ENCODE assay signal across 14 cellular contexts in genomic region chr16:48561960-48562393, GRCh38. TPM values are rescaled to one million over a fixed set of nuclear protein-coding genes. Genes with fewer than 3 reads are reported as not detected.
DNase-seq lines count a peak whose midpoint lies in the region; ATAC-seq, FAIRE-seq and TF ChIP-seq lines count a peak whose summit lies in the region.
"Had no signal": no experiment of that assay in that cellular context is flagged by ENCODE, and none has a peak within 500 bp of the region (broad histone marks: within the 10 kb centered on the region; RNA-seq: fewer than 3 reads in every experiment).

No MANE protein-coding gene starts in this region.

- FAIRE-seq in astrocyte (lab: Jason Lieb, UNC) = no peak
- FAIRE-seq in HepG2 (lab: Jason Lieb, UNC) = peak; percentile 95
- FAIRE-seq: bronchial epithelial cell had no signal

- peaks cover 60% of the 10 kb centered on the region for H3K79me2 ChIP-seq in astrocyte (ENCODE audit: insufficient read depth, low read length)
- peaks cover 29% of the 10 kb centered on the region for H3K79me2 ChIP-seq in HepG2 (ENCODE audit: insufficient read depth, low read length)

- peaks cover 50% of the 10 kb centered on the region for H4K20me1 ChIP-seq in astrocyte (ENCODE audit: insufficient read depth, low read length)
- peaks cover 17% of the 10 kb centered on the region for H4K20me1 ChIP-seq in HepG2 (ENCODE audit: insufficient read depth, low read length)

- no peak for TF ChIP-seq RAD21 in HepG2 (CRISPR knock-in tag; IDR thresholded peaks at IDR 0.05)

- TF ChIP-seq EP300 in HepG2 (IDR thresholded peaks at IDR 0.05; ENCODE audit: low read depth in 2 of 2, low read length in 2 of 2) (peak in 1 of 2 experiments; percentile 66; a peak in 2 of 4 replicates), HepG2 (CRISPR knock-in tag; IDR thresholded peaks at IDR 0.05; ENCODE audit: borderline replicate concordance) (peak; percentile 34; the same call in 1 of the 2 replicates)

- CTCF ChIA-PET in HepG2 (lab: Yijun Ruan, JAX; ENCODE audit: low intra/inter-chr PET ratio, low total read pairs) = no interaction called here

- H2AFZ ChIP-seq in astrocyte (ENCODE audit: low read depth, low read length) = no peak overlapping the region
- no peak overlapping the region for H2AFZ ChIP-seq in HepG2 (ENCODE audit: low read length)

- H3K9ac ChIP-seq in astrocyte (ENCODE audit: low read length) (no peak overlapping the region), HepG2 (ENCODE audit: insufficient read depth, low read depth, low read length) (no peak overlapping the region)

- in situ Hi-C loops in HepG2 (cut with HindIII; ENCODE audit: extremely low pct_ligation_motif_present, low pct_unique_long_range_greater_than_20kb) = no loop called here

- peaks cover 58% of the 10 kb centered on the region for H3K36me3 Mint-ChIP-seq in activated T-cell treated with anti-CD3 and anti-CD28 coated beads, Interleukin-2, amount 50 U/mL, for 24 hours (ENCODE audit: low read depth)
- peaks cover 25% of the 10 kb centered on the region for H3K36me3 Mint-ChIP-seq in activated T-cell treated with anti-CD3 and anti-CD28 coated beads, Interleukin-2, amount 50 U/mL, for 4 hours (ENCODE audit: insufficient read depth)
- peaks cover 14% of the 10 kb centered on the region for H3K36me3 Mint-ChIP-seq in astrocyte (ENCODE audit: low read depth, unreplicated experiment)

- no peak for DNase-seq in activated T-cell treated with anti-CD3 and anti-CD28 coated beads, Interleukin-2, amount 50 U/mL, for 24 hours
- no peak for DNase-seq in activated T-cell treated with anti-CD3 and anti-CD28 coated beads, Interleukin-2, amount 50 U/mL, for 4 hours
- DNase-seq in astrocyte (ENCODE audit: low read depth) (peak; percentile 53), HepG2 (ENCODE audit: low spot score) (peak; percentile 86), stromal cell of bone marrow (ENCODE audit: low read depth) (peak; percentile 23), NCI-H446 treated with DMSO at 0.1 percent for 48 hours (lab: John Stamatoyannopoulos, UW) (no peak)
- no peak for DNase-seq in stimulated activated naive CD4-positive, alpha-beta T cell (lab: John Stamatoyannopoulos, UW)
- DNase-seq: ACHN; heart right ventricle; NCI-H748 treated with DMSO at 0.1 percent for 48 hours; stimulated activated CD4-positive, alpha-beta T cell treated with anti-CD3 and anti-CD28 coated beads, Interleukin-1b, Interleukin-23, amount 100 ng/mL, for 48 hours had no signal

- peaks cover 13% of the 10 kb centered on the region for H3K4me1 ChIP-seq in astrocyte (ENCODE audit: insufficient read depth, low read length)
- H3K4me1 ChIP-seq in HepG2 (ENCODE audit: insufficient read depth, low read length) = peaks cover 46% of the 10 kb centered on the region

- TF ChIP-seq CTCF in astrocyte (IDR thresholded peaks at IDR 0.05; ENCODE audit: insufficient read depth, low read depth, low read length) (no peak), HepG2 (CRISPR knock-in tag; IDR thresholded peaks at IDR 0.05) (no peak)

- ATAC-seq in activated T-cell treated with anti-CD3 and anti-CD28 coated beads, Interleukin-2, amount 50 U/mL, for 4 hours = no peak
- ATAC-seq in HepG2 = peak; percentile 94
- ATAC-seq in HG02678 (IDR thresholded peaks at IDR 0.05; ENCODE audit: unreplicated experiment) = no peak

- H3K9me3 ChIP-seq in astrocyte (ENCODE audit: insufficient read depth, low read depth, low read length) = no peaks in the 10 kb centered on the region
- peaks cover 11% of the 10 kb centered on the region; the same call in 1 of the 2 replicates for H3K9me3 ChIP-seq in HepG2 (ENCODE audit: low read length)

- H3K36me3 ChIP-seq in astrocyte (ENCODE audit: insufficient read depth, low read length) (peaks cover 7% of the 10 kb centered on the region), HepG2 (replicated peaks in 1 of 2; ENCODE audit: control insufficient read depth in 1 of 2, insufficient read depth in 2 of 2, low read length in 2 of 2) (peaks cover 7 to 23% of the 10 kb centered on the region in 2 experiments)

- peak overlapping the region; percentile 58 for H3K27ac Mint-ChIP-seq in activated T-cell treated with anti-CD3 and anti-CD28 coated beads, Interleukin-2, amount 50 U/mL, for 24 hours
- peak overlapping the region; percentile 37 for H3K27ac Mint-ChIP-seq in astrocyte (ENCODE audit: unreplicated experiment)

- no peak overlapping the region for H3K4me2 ChIP-seq in astrocyte (ENCODE audit: low read length)
- H3K4me2 ChIP-seq in HepG2 (ENCODE audit: low read depth, low read length) = peak overlapping the region; percentile 2

- no peaks in the 10 kb centered on the region for H3K27me3 Mint-ChIP-seq in activated T-cell treated with anti-CD3 and anti-CD28 coated beads, Interleukin-2, amount 50 U/mL, for 24 hours
- no peaks in the 10 kb centered on the region for H3K27me3 Mint-ChIP-seq in activated T-cell treated with anti-CD3 and anti-CD28 coated beads, Interleukin-2, amount 50 U/mL, for 4 hours (ENCODE audit: low read depth)
- H3K27me3 Mint-ChIP-seq in astrocyte (ENCODE audit: low read depth, unreplicated experiment) = no peaks in the 10 kb centered on the region

- H3K4me3 Mint-ChIP-seq in activated T-cell treated with anti-CD3 and anti-CD28 coated beads, Interleukin-2, amount 50 U/mL, for 24 hours = no peak overlapping the region
- no peak overlapping the region for H3K4me3 Mint-ChIP-seq in activated T-cell treated with anti-CD3 and anti-CD28 coated beads, Interleukin-2, amount 50 U/mL, for 4 hours
- no peak overlapping the region for H3K4me3 Mint-ChIP-seq in astrocyte (ENCODE audit: unreplicated experiment)

- no peak for TF ChIP-seq POLR2A in HepG2 (IDR thresholded peaks at IDR 0.05; ENCODE audit: insufficient read depth in 1 of 2, low read depth in 2 of 2, low read length in 2 of 2)

- H3K27me3 ChIP-seq in astrocyte (ENCODE audit: insufficient read depth, low read length) = no peaks in the 10 kb centered on the region
- no peaks in the 10 kb centered on the region for H3K27me3 ChIP-seq in HepG2 (ENCODE audit: control insufficient read depth in 1 of 2, insufficient read depth in 2 of 2, low read length in 2 of 2)
- H3K27me3 ChIP-seq: heart right ventricle had no signal

- no peaks in the 10 kb centered on the region for H3K9me3 Mint-ChIP-seq in activated T-cell treated with anti-CD3 and anti-CD28 coated beads, Interleukin-2, amount 50 U/mL, for 24 hours
- H3K9me3 Mint-ChIP-seq in activated T-cell treated with anti-CD3 and anti-CD28 coated beads, Interleukin-2, amount 50 U/mL, for 4 hours = no peaks in the 10 kb centered on the region
- H3K9me3 Mint-ChIP-seq in astrocyte (ENCODE audit: unreplicated experiment) = no peaks in the 10 kb centered on the region

- H3K4me1 Mint-ChIP-seq in activated T-cell treated with anti-CD3 and anti-CD28 coated beads, Interleukin-2, amount 50 U/mL, for 24 hours (ENCODE audit: low read depth) = peaks cover 86% of the 10 kb centered on the region
- H3K4me1 Mint-ChIP-seq in activated T-cell treated with anti-CD3 and anti-CD28 coated beads, Interleukin-2, amount 50 U/mL, for 4 hours (ENCODE audit: low read depth) = peaks cover 78% of the 10 kb centered on the region
- peaks cover 31% of the 10 kb centered on the region for H3K4me1 Mint-ChIP-seq in astrocyte (ENCODE audit: low read depth, unreplicated experiment)

- H3K27ac ChIP-seq in astrocyte (ENCODE audit: low read depth, low read length) (no peak overlapping the region), HepG2 (ENCODE audit: extremely low read length, insufficient read depth, low read length) (peak overlapping the region; percentile 57)
- H3K27ac ChIP-seq: SK-N-MC had no signal

- no peak overlapping the region for H3K4me3 ChIP-seq in astrocyte (ENCODE audit: insufficient read depth, low read depth, low read length)
- no peak overlapping the region for H3K4me3 ChIP-seq in HepG2 (replicated peaks in 1 of 3; ENCODE audit: insufficient read depth in 1 of 3, low read depth in 2 of 3, low read length in 3 of 3)
- H3K4me3 ChIP-seq: heart right ventricle, SK-N-MC had no signal

- BruUV-seq in HepG2 (replicated peaks; lab: Mats Ljungman, UMichigan) = no TSS peak

- intact Hi-C loops in HepG2 (cut with micrococcal nuclease; ENCODE audit: unreplicated experiment) = loop anchor here (5.0 kb wide), 1 partner anchor 50 kb away; the partner anchor contains the start of gene N4BP1

- POLR2A ChIA-PET in HepG2 (lab: Yijun Ruan, JAX) = no interaction called here

TF ChIP-seq in HepG2, 621 proteins besides CTCF, POLR2A, EP300 and RAD21 (continues in another document):
- TF ChIP-seq NFIC (IDR thresholded peaks at IDR 0.05; ENCODE audit: low read length) = peak; percentile 52; the same call in 1 of the 2 replicates

RNA-seq across cellular contexts. Expression of gene N4BP1, which starts 48.0 kb away (rescaled TPM):
- total RNA-seq in activated T-cell treated with anti-CD3 and anti-CD28 coated beads, Interleukin-2, amount 50 U/mL, for 4 hours = 10 to 100 TPM; 22.7 to 30.9 (median 30.7) TPM
- total RNA-seq in astrocyte (53.7 and 57.4 TPM in 2 replicates), HepG2 (2016; rRNA removed; fragmentation: Illumina TruSeq; extraction: Trizol) (43.9 and 46.5 TPM in 2 replicates)
- 30.7 and 33.0 TPM in 2 replicates for total RNA-seq in HepG2 (2016; cell fraction: cytosol; rRNA removed; fragmentation: Illumina TruSeq; extraction: Trizol; ENCODE audit: low read depth)
- 41.9 and 43.3 TPM in 2 replicates for total RNA-seq in HepG2 (2016; cell fraction: insoluble cytoplasmic fraction; rRNA removed; fragmentation: Illumina TruSeq; extraction: Trizol)
- total RNA-seq in HepG2 (2016; cell fraction: membrane; rRNA removed; fragmentation: Illumina TruSeq; extraction: Trizol) = 52.7 and 60.8 TPM in 2 replicates
- total RNA-seq in HepG2 (2016; cell fraction: nucleus; rRNA removed; fragmentation: Illumina TruSeq; extraction: Trizol) = 39.0 and 46.1 TPM in 2 replicates
- 19.5 and 21.4 TPM in 2 replicates for polyA plus RNA-seq in HepG2 (2011; rRNA removed)
- polyA plus RNA-seq in HepG2 (2011; cell fraction: cytosol; rRNA removed) = 9.8 and 10.1 TPM in 2 replicates
- 21.8 and 26.8 TPM in 2 replicates for polyA plus RNA-seq in HepG2 (2011; cell fraction: nucleus; rRNA removed)
- polyA plus RNA-seq in HepG2 (2012) = 20.4 and 24.7 TPM in 2 replicates
- 2.5 and 3.4 TPM in 2 replicates for polyA plus RNA-seq in HepG2 (2016; cell fraction: cytosol; fragmentation: Illumina TruSeq; extraction: Trizol; ENCODE audit: low read depth)
- polyA plus RNA-seq in HepG2 (2016; cell fraction: insoluble cytoplasmic fraction; fragmentation: Illumina TruSeq; extraction: Trizol; ENCODE audit: low read depth) = 37.7 and 43.0 TPM in 2 replicates
- 8.9 and 11.1 TPM in 2 replicates for polyA plus RNA-seq in HepG2 (2016; cell fraction: membrane; fragmentation: Illumina TruSeq; extraction: Trizol; ENCODE audit: low read depth)
- polyA plus RNA-seq in HepG2 (2016; cell fraction: nucleus; fragmentation: Illumina TruSeq; extraction: Trizol; ENCODE audit: insufficient read depth, low read depth) = 44.5 and 49.0 TPM in 2 replicates
- 5.4 and 18.1 TPM in 2 replicates for polyA minus RNA-seq in HepG2 (2011; rRNA and poly(A)+ RNA removed; ENCODE audit: low replicate concordance)
- 24.2 and 26.0 TPM in 2 replicates for polyA minus RNA-seq in HepG2 (2011; cell fraction: cytosol; rRNA and poly(A)+ RNA removed)
- polyA minus RNA-seq in HepG2 (2011; cell fraction: nucleus; rRNA and poly(A)+ RNA removed) = 43.1 and 53.5 TPM in 2 replicates

Comparison
In these comparisons a context has a peak if more than half of its experiments do, and no peak if none do; other contexts are left out.
1. DNase-seq: peak in astrocyte (single experiment), HepG2 (single experiment) and stromal cell of bone marrow (single experiment); none in activated T-cell treated with anti-CD3 and anti-CD28 coated beads, Interleukin-2, amount 50 U/mL, for 24 hours (single experiment), activated T-cell treated with anti-CD3 and anti-CD28 coated beads, Interleukin-2, amount 50 U/mL, for 4 hours (single experiment), NCI-H446 treated with DMSO at 0.1 percent for 48 hours (single experiment) and stimulated activated naive CD4-positive, alpha-beta T cell (0 of 6).